18 cellular contexts compared by ENCODE assay signal in the genomic region with DNA sequence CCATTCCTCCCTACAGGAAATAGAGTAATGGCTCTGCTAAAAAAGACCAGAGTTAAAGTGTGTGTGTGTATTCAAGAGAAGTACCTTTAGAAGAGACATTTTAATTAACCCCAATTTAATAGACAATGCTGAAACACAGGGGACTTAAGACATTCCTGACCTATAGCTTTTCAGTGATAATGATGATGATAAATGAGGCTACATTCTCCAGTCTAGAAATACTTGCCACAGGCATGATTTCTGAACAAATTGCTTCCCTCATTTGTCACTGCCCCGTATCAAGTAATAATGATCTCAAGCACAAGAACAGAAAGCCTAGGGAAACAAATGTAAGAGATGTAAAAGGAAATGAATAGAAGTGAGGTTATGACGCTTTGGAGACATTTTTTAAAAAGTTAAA.
DNase-seq lines count a peak whose midpoint lies in the region; ATAC-seq and TF ChIP-seq lines count a peak whose summit lies in the region.
"Had no signal": no experiment of that assay in that cellular context is flagged by ENCODE, and none has a peak within 500 bp of the region (broad histone marks: within the 10 kb centered on the region; RNA-seq: fewer than 3 reads in every experiment).

No MANE protein-coding gene starts in this region.

- H3K4me3 ChIP-seq in SK-N-SH (ENCODE audit: low read depth in 2 of 2, low read length in 1 of 2), result no peak overlapping the region
- H3K4me3 ChIP-seq in gastroesophageal sphincter, result no peak overlapping the region
- H3K4me3 ChIP-seq: HAP-1 had no signal

- TF ChIP-seq EP300 in SK-N-SH (IDR thresholded peaks at IDR 0.05; ENCODE audit: borderline replicate concordance in 1 of 2, low read depth in 1 of 2, low read length in 1 of 2) (no peak), gastroesophageal sphincter (IDR thresholded peaks at IDR 0.05) (no peak)

- H4K20me1 ChIP-seq in SK-N-SH (ENCODE audit: insufficient read depth), result no peaks in the 10 kb centered on the region

- H3K4me2 ChIP-seq in SK-N-SH, result no peak overlapping the region

- H2AFZ ChIP-seq in SK-N-SH (ENCODE audit: low read depth), result no peak overlapping the region

- no peaks in the 10 kb centered on the region for H3K27me3 Mint-ChIP-seq in nephron (ENCODE audit: low read depth)
- H3K27me3 Mint-ChIP-seq: B cell; CD4-positive, alpha-beta T cell; IgD-negative memory B cell had no signal

- H3K4me3 Mint-ChIP-seq in nephron, result no peak overlapping the region
- H3K4me3 Mint-ChIP-seq: B cell; CD4-positive, alpha-beta T cell; IgD-negative memory B cell had no signal

- H3K27me3 ChIP-seq in SK-N-SH (ENCODE audit: insufficient read depth), result no peaks in the 10 kb centered on the region
- H3K27me3 ChIP-seq in gastroesophageal sphincter, result no peaks in the 10 kb centered on the region

- TF ChIP-seq RAD21 in SK-N-SH (IDR thresholded peaks at IDR 0.05; ENCODE audit: low read length), result no peak

- peaks cover 10% of the 10 kb centered on the region for H3K36me3 Mint-ChIP-seq in nephron (ENCODE audit: low read depth)
- H3K36me3 Mint-ChIP-seq: IgD-negative memory B cell had no signal

- H3K9me2 ChIP-seq in SK-N-SH, result no peaks in the 10 kb centered on the region

- no peaks in the 10 kb centered on the region for H3F3A ChIP-seq in SK-N-SH (replicated peaks; ENCODE audit: insufficient read depth)

- no peak for DNase-seq in SK-N-SH
- peak; percentile 59 for DNase-seq in NCI-H748 (lab: John Stamatoyannopoulos, UW; ENCODE audit: unreplicated experiment)
- no peak for DNase-seq in D341Med (ENCODE audit: low spot score)
- DNase-seq: 8988T; C1 segment of cervical spinal cord; CD4-positive, alpha-beta T cell; DMS153; DMS79 treated with DMSO at 0.1 percent for 48 hours; EL; GDM1 had no signal

- peaks cover 26% of the 10 kb centered on the region for H3K4me1 Mint-ChIP-seq in nephron
- H3K4me1 Mint-ChIP-seq: B cell, IgD-negative memory B cell had no signal

- H3K79me2 ChIP-seq in SK-N-SH (ENCODE audit: insufficient read depth), result no peaks in the 10 kb centered on the region

- POLR2A ChIA-PET in SK-N-SH (lab: Yijun Ruan, JAX), result no interaction called here

- H3K36me3 ChIP-seq in SK-N-SH (replicated peaks in 1 of 2; ENCODE audit: control insufficient read depth in 1 of 2, insufficient read depth in 2 of 2, low read length in 1 of 2) (peaks cover 0 to 2% of the 10 kb centered on the region in 2 experiments), gastroesophageal sphincter (no peaks in the 10 kb centered on the region)
- H3K36me3 ChIP-seq: HAP-1 had no signal

- no peak for TF ChIP-seq CTCF in SK-N-SH (IDR thresholded peaks at IDR 0.05)
- TF ChIP-seq CTCF in nephron (IDR thresholded peaks at IDR 0.05; ENCODE audit: unreplicated experiment in 3 of 3), result no peak
- no peak for TF ChIP-seq CTCF in gastroesophageal sphincter (IDR thresholded peaks at IDR 0.05)

- CTCF ChIA-PET in SK-N-SH (lab: Yijun Ruan, JAX), result interaction anchor here (0.9 to 1.4 kb wide), 2 partner anchors 15 to 69 kb away, joined by 3 read pairs; no protein-coding TSS in a partner anchor

- H3K9ac ChIP-seq in SK-N-SH, result no peak overlapping the region

- H3K9me3 ChIP-seq in SK-N-SH (no peaks in the 10 kb centered on the region), gastroesophageal sphincter (no peaks in the 10 kb centered on the region)
- H3K9me3 ChIP-seq: HAP-1 had no signal

- WGBS in SK-N-SH (ENCODE audit: low lambda C conversion rate), result 81% methylated on average over 2 of the region's 2 CpGs
- 68 to 73% methylated on average over 2 of the region's 2 CpGs for WGBS in gastroesophageal sphincter (ENCODE audit: low coverage in 1 of 2), 2 donors

- H3K27ac ChIP-seq in SK-N-SH (ENCODE audit: low read depth in 2 of 2, low read length in 1 of 2) (peak overlapping the region in 1 of 2 experiments; percentile 22; a peak in 1 of 4 replicates), gastroesophageal sphincter (no peak overlapping the region)

- no peak for ATAC-seq in SK-N-SH treated with all-trans-retinoic acid at 6 μM for 48 hours
- ATAC-seq in HG03354 (IDR thresholded peaks at IDR 0.05; ENCODE audit: poor library complexity, severe bottlenecking, unreplicated experiment), result no peak
- no peak for ATAC-seq in gastroesophageal sphincter
- no peak for ATAC-seq in GM18858 (IDR thresholded peaks at IDR 0.05; ENCODE audit: unreplicated experiment)

- TF ChIP-seq POLR2A in gastroesophageal sphincter (IDR thresholded peaks at IDR 0.05), result no peak

- H3K4me1 ChIP-seq in SK-N-SH (ENCODE audit: control insufficient read depth in 1 of 2, insufficient read depth in 2 of 2, low read depth in 1 of 2, low read length in 1 of 2), result peaks cover 0 to 25% of the 10 kb centered on the region in 2 experiments; a peak in 2 of 4 replicates
- no peaks in the 10 kb centered on the region for H3K4me1 ChIP-seq in gastroesophageal sphincter

- no peaks in the 10 kb centered on the region for H3K9me3 Mint-ChIP-seq in nephron
- H3K9me3 Mint-ChIP-seq: CD4-positive, alpha-beta T cell had no signal

- H3K27ac Mint-ChIP-seq in nephron, result peak overlapping the region; percentile 21 to 85 (median 34)
- H3K27ac Mint-ChIP-seq: B cell; CD4-positive, alpha-beta T cell; IgD-negative memory B cell had no signal

TF ChIP-seq in SK-N-SH treated with all-trans-retinoic acid at 6 μM for 48 hours, 23 proteins besides CTCF, POLR2A, EP300 and RAD21:
- TF ChIP-seq ISL1 (CRISPR knock-in tag; IDR thresholded peaks at IDR 0.05), result peak; percentile 58
- no peak for TF ChIP-seq GLIS3 (CRISPR knock-in tag; IDR thresholded peaks at IDR 0.05)

TF ChIP-seq in SK-N-SH, 30 proteins besides CTCF, POLR2A, EP300 and RAD21 (continues in another document):
- TF ChIP-seq POLR2AphosphoS5 (IDR thresholded peaks at IDR 0.05; ENCODE audit: low read depth, low read length) (no peak), CHD2 (IDR thresholded peaks at IDR 0.05; ENCODE audit: low read length, partially characterized antibody) (no peak), GABPA (IDR thresholded peaks at IDR 0.05; ENCODE audit: low read depth) (no peak), NFIC (IDR thresholded peaks at IDR 0.05; ENCODE audit: borderline replicate concordance) (no peak), IRF3 (IDR thresholded peaks at IDR 0.05; ENCODE audit: low read depth, low read length) (no peak), USF2 (IDR thresholded peaks at IDR 0.05; ENCODE audit: borderline replicate concordance, low read depth, low read length) (no peak), RCOR1 (IDR thresholded peaks at IDR 0.05; ENCODE audit: low read length) (no peak), MXI1 (IDR thresholded peaks at IDR 0.05; ENCODE audit: low read depth, low read length) (no peak), YY1 (IDR thresholded peaks at IDR 0.05; ENCODE audit: low read depth) (no peak), FOXJ3 (CRISPR knock-in tag; IDR thresholded peaks at IDR 0.05) (no peak), TAF1 (IDR thresholded peaks at IDR 0.05; ENCODE audit: borderline replicate concordance, low read depth, low read length) (no peak), MEF2A (IDR thresholded peaks at IDR 0.05; ENCODE audit: borderline replicate concordance, low read depth) (no peak), EZH2phosphoT487 (IDR thresholded peaks at IDR 0.05; ENCODE audit: borderline replicate concordance, low read depth) (no peak), JUND (IDR thresholded peaks at IDR 0.05) (no peak)
- TF ChIP-seq, protein P1, sequence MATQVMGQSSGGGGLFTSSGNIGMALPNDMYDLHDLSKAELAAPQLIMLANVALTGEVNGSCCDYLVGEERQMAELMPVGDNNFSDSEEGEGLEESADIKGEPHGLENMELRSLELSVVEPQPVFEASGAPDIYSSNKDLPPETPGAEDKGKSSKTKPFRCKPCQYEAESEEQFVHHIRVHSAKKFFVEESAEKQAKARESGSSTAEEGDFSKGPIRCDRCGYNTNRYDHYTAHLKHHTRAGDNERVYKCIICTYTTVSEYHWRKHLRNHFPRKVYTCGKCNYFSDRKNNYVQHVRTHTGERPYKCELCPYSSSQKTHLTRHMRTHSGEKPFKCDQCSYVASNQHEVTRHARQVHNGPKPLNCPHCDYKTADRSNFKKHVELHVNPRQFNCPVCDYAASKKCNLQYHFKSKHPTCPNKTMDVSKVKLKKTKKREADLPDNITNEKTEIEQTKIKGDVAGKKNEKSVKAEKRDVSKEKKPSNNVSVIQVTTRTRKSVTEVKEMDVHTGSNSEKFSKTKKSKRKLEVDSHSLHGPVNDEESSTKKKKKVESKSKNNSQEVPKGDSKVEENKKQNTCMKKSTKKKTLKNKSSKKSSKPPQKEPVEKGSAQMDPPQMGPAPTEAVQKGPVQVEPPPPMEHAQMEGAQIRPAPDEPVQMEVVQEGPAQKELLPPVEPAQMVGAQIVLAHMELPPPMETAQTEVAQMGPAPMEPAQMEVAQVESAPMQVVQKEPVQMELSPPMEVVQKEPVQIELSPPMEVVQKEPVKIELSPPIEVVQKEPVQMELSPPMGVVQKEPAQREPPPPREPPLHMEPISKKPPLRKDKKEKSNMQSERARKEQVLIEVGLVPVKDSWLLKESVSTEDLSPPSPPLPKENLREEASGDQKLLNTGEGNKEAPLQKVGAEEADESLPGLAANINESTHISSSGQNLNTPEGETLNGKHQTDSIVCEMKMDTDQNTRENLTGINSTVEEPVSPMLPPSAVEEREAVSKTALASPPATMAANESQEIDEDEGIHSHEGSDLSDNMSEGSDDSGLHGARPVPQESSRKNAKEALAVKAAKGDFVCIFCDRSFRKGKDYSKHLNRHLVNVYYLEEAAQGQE (IDR thresholded peaks at IDR 0.05; ENCODE audit: low read depth, low read length), result no peak
- TF ChIP-seq, protein P2, sequence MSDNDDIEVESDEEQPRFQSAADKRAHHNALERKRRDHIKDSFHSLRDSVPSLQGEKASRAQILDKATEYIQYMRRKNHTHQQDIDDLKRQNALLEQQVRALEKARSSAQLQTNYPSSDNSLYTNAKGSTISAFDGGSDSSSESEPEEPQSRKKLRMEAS (IDR thresholded peaks at IDR 0.05; ENCODE audit: low read depth), result no peak
